19 cellular contexts compared by ENCODE assay signal in the genomic region with DNA sequence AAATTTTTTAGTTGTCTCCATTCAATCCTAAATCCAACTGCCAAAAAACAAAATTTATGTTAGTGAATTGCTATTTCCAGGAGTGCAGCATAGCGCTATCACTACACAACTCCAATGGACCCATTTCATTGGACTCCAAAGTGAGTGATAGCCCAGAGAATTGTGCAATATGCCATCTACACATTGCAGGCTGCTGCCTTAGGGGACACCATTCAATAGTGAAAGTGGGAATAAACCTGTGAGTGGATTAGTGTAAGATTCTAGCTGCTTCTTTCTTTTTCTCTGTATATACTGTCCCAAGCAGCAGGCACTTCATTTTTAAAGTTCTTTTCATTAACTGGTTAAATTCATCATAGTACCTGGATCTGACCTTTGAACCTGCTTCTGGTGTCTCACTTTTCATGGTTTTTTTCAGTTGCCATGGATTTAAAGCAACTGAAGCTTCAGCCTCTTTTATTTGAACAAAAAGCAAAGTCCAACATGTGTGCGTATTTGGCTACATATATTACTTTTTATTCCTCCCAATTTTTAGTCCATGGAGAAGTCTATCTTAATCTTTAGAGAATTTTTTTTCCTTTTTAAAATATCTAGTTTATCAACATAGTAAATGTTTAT.
DNase-seq lines count a peak whose midpoint lies in the region; ATAC-seq and TF ChIP-seq lines count a peak whose summit lies in the region.
"Had no signal": no experiment of that assay in that cellular context is flagged by ENCODE, and none has a peak within 500 bp of the region (broad histone marks: within the 10 kb centered on the region; RNA-seq: fewer than 3 reads in every experiment).

No MANE protein-coding gene starts in this region.

- POLR2A ChIA-PET in IMR-90 (lab: Charles Lee; ENCODE audit: unreplicated experiment) = no interaction called here

- ATAC-seq in IMR-90 (ENCODE audit: low read depth) = no peak
- peak; percentile 62 to 94 (median 74) for ATAC-seq in right lobe of liver
- ATAC-seq in GM21717 (IDR thresholded peaks at IDR 0.05; ENCODE audit: unreplicated experiment) = no peak
- no peak for ATAC-seq in Right ventricle myocardium inferior

- H2AK9ac ChIP-seq in IMR-90 (replicated peaks; ENCODE audit: low read depth, low read length, poor library complexity) = no peak overlapping the region

- no peak overlapping the region for H2AK5ac ChIP-seq in IMR-90 (ENCODE audit: low read depth, low read length)

- H3K36me3 ChIP-seq in IMR-90 (ENCODE audit: control insufficient read depth, insufficient read depth, low read length) = no peaks in the 10 kb centered on the region
- no peaks in the 10 kb centered on the region for H3K36me3 ChIP-seq in endocrine pancreas (ENCODE audit: control insufficient read depth, insufficient read depth, low read length)
- no peaks in the 10 kb centered on the region for H3K36me3 ChIP-seq in right lobe of liver
- H3K36me3 ChIP-seq: BE2C, HAP-1 had no signal

- H3K4me3 ChIP-seq in IMR-90 (ENCODE audit: insufficient read depth, low read depth, low read length) = no peak overlapping the region
- H3K4me3 ChIP-seq in endocrine pancreas (ENCODE audit: control insufficient read depth, insufficient read depth, low read length) = peak overlapping the region; percentile 36
- H3K4me3 ChIP-seq in right lobe of liver = peak overlapping the region in 2 of 3 donors; percentile 9
- H3K4me3 ChIP-seq: HAP-1 had no signal

- DNase-seq in HuH-7 (ENCODE audit: low spot score) (peak; percentile 3), IMR-90 (no peak), right lobe of liver (no peak), NCI-H446 treated with DMSO at 0.1 percent for 48 hours (lab: John Stamatoyannopoulos, UW) (no peak), Right ventricle myocardium inferior (ENCODE audit: missing footprints) (no peak)
- DNase-seq: ACHN; BE2C; C1 segment of cervical spinal cord; CD4-positive, CD25-positive, alpha-beta regulatory T cell; CD8-positive, alpha-beta memory T cell; COR-L47; DMS79 treated with DMSO at 0.1 percent for 48 hours; GF-D8; GOT3 had no signal

- no peak overlapping the region for H3K56ac ChIP-seq in IMR-90 (ENCODE audit: extremely low read depth, insufficient read depth, low read length)

- TF ChIP-seq POLR2A in IMR-90 (IDR thresholded peaks at IDR 0.05; ENCODE audit: low read depth, low read length) = no peak
- TF ChIP-seq POLR2A in right lobe of liver (IDR thresholded peaks at IDR 0.05) = no peak

- no peak overlapping the region for H4K8ac ChIP-seq in IMR-90 (ENCODE audit: low read depth in 2 of 2, low read length in 2 of 2)

- H4K5ac ChIP-seq in IMR-90 (ENCODE audit: low read depth, low read length) = no peak overlapping the region

- no TSS peak for BruUV-seq in IMR-90 (replicated peaks; lab: Mats Ljungman, UMichigan)

- H2AFZ ChIP-seq in IMR-90 (replicated peaks; ENCODE audit: low read length, poor library complexity) = no peak overlapping the region

- no peaks in the 10 kb centered on the region for H3K9me1 ChIP-seq in IMR-90 (ENCODE audit: insufficient read depth, low read length)

- H3K4me2 ChIP-seq in IMR-90 (ENCODE audit: low read depth, low read length) = no peak overlapping the region
- H3K4me2 ChIP-seq: KMS-11 had no signal

- H3K79me1 ChIP-seq in IMR-90 (ENCODE audit: low read depth in 1 of 2, low read length in 2 of 2) = no peaks in the 10 kb centered on the region

- TF ChIP-seq RAD21 in IMR-90 (IDR thresholded peaks at IDR 0.05; ENCODE audit: low read length) = no peak

- H3K18ac ChIP-seq in IMR-90 (ENCODE audit: low read depth, low read length) = no peak overlapping the region

- dilution Hi-C loops in IMR-90 (cut with HindIII; ENCODE audit: low sequenced_read_pairs, unreplicated experiment) = no loop called here

- H3K4me1 ChIP-seq in IMR-90 (ENCODE audit: control insufficient read depth, insufficient read depth, low read length) (no peaks in the 10 kb centered on the region), endocrine pancreas (ENCODE audit: control insufficient read depth, insufficient read depth, low read length) (no peaks in the 10 kb centered on the region), right lobe of liver (no peaks in the 10 kb centered on the region)
- H3K4me1 ChIP-seq: BE2C, HAP-1 had no signal

- no peaks in the 10 kb centered on the region for H4K20me1 ChIP-seq in IMR-90 (ENCODE audit: insufficient read depth, low read length)

- H3K27ac ChIP-seq in IMR-90 (ENCODE audit: insufficient read depth, low read length) (no peak overlapping the region), right lobe of liver (no peak overlapping the region)
- H3K27ac ChIP-seq: HL-60, KMS-11 had no signal

- H2BK20ac ChIP-seq in IMR-90 (ENCODE audit: low read depth, low read length) = no peak overlapping the region

- no peaks in the 10 kb centered on the region for H3K27me3 ChIP-seq in IMR-90 (ENCODE audit: control insufficient read depth, insufficient read depth, low read length)
- H3K27me3 ChIP-seq in endocrine pancreas (ENCODE audit: control insufficient read depth, insufficient read depth, low read length) = no peaks in the 10 kb centered on the region
- no peaks in the 10 kb centered on the region for H3K27me3 ChIP-seq in right lobe of liver
- H3K27me3 ChIP-seq: BE2C had no signal

- H2BK5ac ChIP-seq in IMR-90 (ENCODE audit: low read depth, low read length, poor library complexity, severe bottlenecking) = no peak overlapping the region

- intact Hi-C loops in IMR-90 (cut with micrococcal nuclease) (no loop called here), right lobe of liver (cut with DNase I) (no loop called here), Right ventricle myocardium inferior (cut with DNase I) (no loop called here)

- no peak overlapping the region for H3K4ac ChIP-seq in IMR-90 (ENCODE audit: low read depth, low read length)

- no CpG with 5 or more reads among the region's 2 CpGs for WGBS in IMR-90 (ENCODE audit: extremely low coverage in 2 of 2, insufficient read length in 1 of 2), 2 experiments
- WGBS in right lobe of liver (ENCODE audit: insufficient coverage, low coverage, low lambda C conversion rate, missing lambda C conversion rate) = 36% methylated on average over 2 of the region's 2 CpGs

- CTCF ChIA-PET in IMR-90 (lab: Yijun Ruan, JAX) = no interaction called here

- no peak overlapping the region for H3K23ac ChIP-seq in IMR-90 (ENCODE audit: low read depth, low read length)

- H2BK120ac ChIP-seq in IMR-90 (ENCODE audit: low read depth, low read length) = no peak overlapping the region

- no peak overlapping the region for H4K91ac ChIP-seq in IMR-90 (ENCODE audit: insufficient read depth, low read depth, low read length)

- in situ Hi-C loops in IMR-90 (cut with MboI; ENCODE audit: low sequenced_read_pairs) = no loop called here

- H3K9ac ChIP-seq in IMR-90 (ENCODE audit: low read depth, low read length) (no peak overlapping the region), endocrine pancreas (ENCODE audit: control insufficient read depth, insufficient read depth, low read length) (no peak overlapping the region)
- H3K9ac ChIP-seq: KMS-11 had no signal

- H3K9me3 ChIP-seq in IMR-90 (ENCODE audit: control insufficient read depth, insufficient read depth, low read length) (no peaks in the 10 kb centered on the region), endocrine pancreas (ENCODE audit: control insufficient read depth, low read length) (no peaks in the 10 kb centered on the region), right lobe of liver (no peaks in the 10 kb centered on the region)
- H3K9me3 ChIP-seq: BE2C, HAP-1 had no signal

- H2BK15ac ChIP-seq in IMR-90 (ENCODE audit: low read depth, low read length) = no peak overlapping the region

- no peak overlapping the region for H3K14ac ChIP-seq in IMR-90 (replicated peaks; ENCODE audit: low read depth, low read length)

- no peak for TF ChIP-seq CTCF in IMR-90 (conservative IDR thresholded peaks at IDR 0.05; ENCODE audit: low read depth, low read length)
- TF ChIP-seq CTCF in right lobe of liver (IDR thresholded peaks at IDR 0.05) = no peak

TF ChIP-seq in IMR-90, 13 proteins besides CTCF, POLR2A, EP300 and RAD21:
- no peak for TF ChIP-seq NFE2L2 (IDR thresholded peaks at IDR 0.05; ENCODE audit: low read depth, low read length)
- no peak for TF ChIP-seq BHLHE40 (IDR thresholded peaks at IDR 0.05; ENCODE audit: low read depth, low read length)
- TF ChIP-seq CEBPB (IDR thresholded peaks at IDR 0.05; ENCODE audit: low read depth, low read length) = peak; percentile 6; the same call in 1 of the 2 replicates
- TF ChIP-seq FOS (IDR thresholded peaks at IDR 0.05; ENCODE audit: low read depth, low read length) = no peak
- TF ChIP-seq SMC3 (IDR thresholded peaks at IDR 0.05; ENCODE audit: low read depth, low read length) = no peak
- no peak for TF ChIP-seq MXI1 (IDR thresholded peaks at IDR 0.05; ENCODE audit: borderline replicate concordance, low read depth, low read length)
- TF ChIP-seq MAZ (IDR thresholded peaks at IDR 0.05; ENCODE audit: borderline replicate concordance, low read depth, low read length) = no peak
- TF ChIP-seq, protein P1, sequence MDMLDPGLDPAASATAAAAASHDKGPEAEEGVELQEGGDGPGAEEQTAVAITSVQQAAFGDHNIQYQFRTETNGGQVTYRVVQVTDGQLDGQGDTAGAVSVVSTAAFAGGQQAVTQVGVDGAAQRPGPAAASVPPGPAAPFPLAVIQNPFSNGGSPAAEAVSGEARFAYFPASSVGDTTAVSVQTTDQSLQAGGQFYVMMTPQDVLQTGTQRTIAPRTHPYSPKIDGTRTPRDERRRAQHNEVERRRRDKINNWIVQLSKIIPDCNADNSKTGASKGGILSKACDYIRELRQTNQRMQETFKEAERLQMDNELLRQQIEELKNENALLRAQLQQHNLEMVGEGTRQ (IDR thresholded peaks at IDR 0.05; ENCODE audit: low read depth, low read length) = no peak

Comparison
In these comparisons a context has a peak if more than half of its experiments do, and no peak if none do; other contexts are left out.
1. ATAC-seq: peak in right lobe of liver (4 of 4); none in IMR-90 (single experiment), GM21717 (single experiment) and Right ventricle myocardium inferior (single experiment).